9 cellular contexts compared by ENCODE assay signal in the genomic region with DNA sequence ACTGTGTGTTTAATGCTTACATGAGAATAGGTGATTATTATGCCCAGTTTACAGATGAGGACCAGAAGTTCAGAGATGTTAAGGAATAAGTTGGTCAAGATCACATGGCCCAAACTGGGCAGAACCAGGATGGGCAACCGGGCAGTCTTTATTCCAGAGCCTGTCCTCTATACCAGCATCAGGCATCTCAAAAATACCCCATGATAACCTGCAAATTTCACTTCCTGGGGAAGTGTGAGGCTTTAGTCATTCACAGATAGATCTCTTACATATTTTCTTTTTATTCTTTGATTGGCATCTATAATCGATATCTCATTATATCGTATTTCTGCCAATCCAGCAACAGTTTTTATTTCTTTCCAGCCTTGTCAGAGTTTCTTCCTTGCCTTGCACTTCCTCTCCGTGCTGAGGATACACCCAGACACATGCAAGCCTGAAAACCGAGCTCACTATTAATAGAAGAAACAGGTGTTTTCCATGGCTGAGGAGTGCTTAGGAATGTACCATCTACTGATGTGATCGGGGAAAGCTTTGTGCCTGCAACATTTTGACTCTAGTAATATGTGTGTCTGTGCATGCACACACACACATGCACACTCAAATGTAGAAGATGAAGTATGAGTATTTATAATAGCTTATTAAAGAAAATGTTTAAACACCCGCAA.
DNase-seq lines count a peak whose midpoint lies in the region; ATAC-seq and TF ChIP-seq lines count a peak whose summit lies in the region.
"Had no signal": no experiment of that assay in that cellular context is flagged by ENCODE, and none has a peak within 500 bp of the region (broad histone marks: within the 10 kb centered on the region; RNA-seq: fewer than 3 reads in every experiment).

No MANE protein-coding gene starts in this region.

- peaks cover 26% of the 10 kb centered on the region for H3K4me1 ChIP-seq in OCI-LY3 (ENCODE audit: low read length)
- peaks cover 0 to 12% (median 9%) of the 10 kb centered on the region in 4 donors for H3K4me1 ChIP-seq in esophagus muscularis mucosa
- H3K4me1 ChIP-seq in uterus, result no peaks in the 10 kb centered on the region

- no peak for TF ChIP-seq POLR2A in esophagus muscularis mucosa (IDR thresholded peaks at IDR 0.05; ENCODE audit: low read depth)
- no peak for TF ChIP-seq POLR2A in uterus (IDR thresholded peaks at IDR 0.05)

- H3K27me3 Mint-ChIP-seq in activated T-cell treated with anti-CD3 and anti-CD28 coated beads, Interleukin-2, amount 50 U/mL, for 24 hours, result no peaks in the 10 kb centered on the region

- no peak for DNase-seq in activated T-cell treated with anti-CD3 and anti-CD28 coated beads, Interleukin-2, amount 50 U/mL, for 24 hours
- DNase-seq in activated T-cell treated with anti-CD3 and anti-CD28 coated beads for 4 hours, result no peak
- no peak for DNase-seq in stimulated activated effector memory CD8-positive, alpha-beta T cell treated with anti-CD3 and anti-CD28 coated beads, Interleukin-12 subunit alpha, Interleukin-12 subunit beta, amount 100 ng/mL, for 72 hours (ENCODE audit: low spot score in 2 of 2)
- DNase-seq in esophagus muscularis mucosa (ENCODE audit: extremely low spot score), result no peak
- no peak for DNase-seq in uterus
- DNase-seq in iPS-NIHi7 (ENCODE audit: extremely low spot score), result no peak

- H3K27ac ChIP-seq in OCI-LY3 (ENCODE audit: low read length) (peak overlapping the region; percentile 91), esophagus muscularis mucosa (replicated peaks in 1 of 4) (no peak overlapping the region), uterus (no peak overlapping the region)
- H3K27ac ChIP-seq: HL-60 had no signal

- H2AFZ ChIP-seq in OCI-LY3 (ENCODE audit: low read depth, low read length), result peak overlapping the region; percentile 68; the same call in 1 of the 2 replicates

- H3K4me2 ChIP-seq in OCI-LY3 (ENCODE audit: low read length), result peak overlapping the region; percentile 85

- peak overlapping the region; percentile 51 for H3K4me3 Mint-ChIP-seq in activated T-cell treated with anti-CD3 and anti-CD28 coated beads, Interleukin-2, amount 50 U/mL, for 24 hours
- H3K4me3 Mint-ChIP-seq in stimulated activated effector memory CD8-positive, alpha-beta T cell treated with anti-CD3 and anti-CD28 coated beads, Interleukin-12 subunit alpha, Interleukin-12 subunit beta, amount 100 ng/mL, for 72 hours, result peak overlapping the region; percentile 48

- peak; percentile 13 for ATAC-seq in HG02588 (IDR thresholded peaks at IDR 0.05; ENCODE audit: unreplicated experiment)
- ATAC-seq in stimulated activated effector memory CD8-positive, alpha-beta T cell treated with anti-CD3 and anti-CD28 coated beads, Interleukin-12 subunit alpha, Interleukin-12 subunit beta, amount 100 ng/mL, for 72 hours, result peak; percentile 7

- H3K9me3 ChIP-seq in OCI-LY3 (ENCODE audit: insufficient read depth, low read length) (no peaks in the 10 kb centered on the region), esophagus muscularis mucosa (no peaks in the 10 kb centered on the region), uterus (no peaks in the 10 kb centered on the region)

- H3K79me2 ChIP-seq in OCI-LY3 (ENCODE audit: low read length), result no peaks in the 10 kb centered on the region

- no peak for TF ChIP-seq EP300 in esophagus muscularis mucosa (IDR thresholded peaks at IDR 0.05)

- TF ChIP-seq CTCF in OCI-LY3 (IDR thresholded peaks at IDR 0.05; ENCODE audit: low read depth, low read length) (no peak), esophagus muscularis mucosa (IDR thresholded peaks at IDR 0.05) (no peak), uterus (IDR thresholded peaks at IDR 0.05) (no peak)

- WGBS in esophagus muscularis mucosa, result 73% methylated on average over 7 of the region's 7 CpGs

- intact Hi-C loops in esophagus muscularis mucosa (cut with DNase I) (no loop called here), uterus (cut with DNase I; ENCODE audit: low total_unique reads) (no loop called here)

- H3K4me3 ChIP-seq in OCI-LY3 (ENCODE audit: low read length) (peak overlapping the region; percentile 65), esophagus muscularis mucosa (no peak overlapping the region), uterus (no peak overlapping the region)

- H3K27ac Mint-ChIP-seq in activated T-cell treated with anti-CD3 and anti-CD28 coated beads, Interleukin-2, amount 50 U/mL, for 24 hours, result peak overlapping the region; percentile 91
- H3K27ac Mint-ChIP-seq in stimulated activated effector memory CD8-positive, alpha-beta T cell treated with anti-CD3 and anti-CD28 coated beads, Interleukin-12 subunit alpha, Interleukin-12 subunit beta, amount 100 ng/mL, for 72 hours, result peak overlapping the region; percentile 70

- H4K20me1 ChIP-seq in OCI-LY3 (ENCODE audit: insufficient read depth, low read length), result no peaks in the 10 kb centered on the region

- H3K4me1 Mint-ChIP-seq in activated T-cell treated with anti-CD3 and anti-CD28 coated beads, Interleukin-2, amount 50 U/mL, for 24 hours (ENCODE audit: low read depth), result peaks cover 34% of the 10 kb centered on the region
- peaks cover 27% of the 10 kb centered on the region for H3K4me1 Mint-ChIP-seq in stimulated activated effector memory CD8-positive, alpha-beta T cell treated with anti-CD3 and anti-CD28 coated beads, Interleukin-12 subunit alpha, Interleukin-12 subunit beta, amount 100 ng/mL, for 72 hours

- peaks cover 85% of the 10 kb centered on the region for H3K36me3 Mint-ChIP-seq in activated T-cell treated with anti-CD3 and anti-CD28 coated beads, Interleukin-2, amount 50 U/mL, for 24 hours (ENCODE audit: low read depth)
- peaks cover 100% of the 10 kb centered on the region for H3K36me3 Mint-ChIP-seq in stimulated activated effector memory CD8-positive, alpha-beta T cell treated with anti-CD3 and anti-CD28 coated beads, Interleukin-12 subunit alpha, Interleukin-12 subunit beta, amount 100 ng/mL, for 72 hours

- H3K27me3 ChIP-seq in OCI-LY3 (ENCODE audit: low read depth, low read length) (no peaks in the 10 kb centered on the region), esophagus muscularis mucosa (no peaks in the 10 kb centered on the region), uterus (no peaks in the 10 kb centered on the region)

- H3K36me3 ChIP-seq in OCI-LY3 (replicated peaks; ENCODE audit: low read depth, low read length) (peaks cover 10% of the 10 kb centered on the region), esophagus muscularis mucosa (peaks cover 0 to 30% (median 5%) of the 10 kb centered on the region in 4 donors), uterus (no peaks in the 10 kb centered on the region)

- H3K9me3 Mint-ChIP-seq in activated T-cell treated with anti-CD3 and anti-CD28 coated beads, Interleukin-2, amount 50 U/mL, for 24 hours, result no peaks in the 10 kb centered on the region
- no peaks in the 10 kb centered on the region for H3K9me3 Mint-ChIP-seq in stimulated activated effector memory CD8-positive, alpha-beta T cell treated with anti-CD3 and anti-CD28 coated beads, Interleukin-12 subunit alpha, Interleukin-12 subunit beta, amount 100 ng/mL, for 72 hours

- H3K9ac ChIP-seq in OCI-LY3 (ENCODE audit: low read length), result peak overlapping the region; percentile 50
